17 cellular contexts compared by ENCODE assay signal in genomic region chr6:111864138-111865048, GRCh38. TPM values are rescaled to one million over a fixed set of nuclear protein-coding genes. Genes with fewer than 3 reads are reported as not detected.
DNase-seq lines count a peak whose midpoint lies in the region; ATAC-seq lines count a peak whose summit lies in the region.
"Had no signal": no experiment of that assay in that cellular context is flagged by ENCODE, and none has a peak within 500 bp of the region (broad histone marks: within the 10 kb centered on the region; RNA-seq: fewer than 3 reads in every experiment).

No MANE protein-coding gene starts in this region.

- peak overlapping the region; percentile 98 for H3K4me3 Mint-ChIP-seq in activated T-cell treated with anti-CD3 and anti-CD28 coated beads, Interleukin-2, amount 50 U/mL, for 24 hours
- peak overlapping the region; percentile 99 for H3K4me3 Mint-ChIP-seq in central memory CD8-positive, alpha-beta T cell
- H3K4me3 Mint-ChIP-seq: HFFc6; IgD-negative memory B cell; T-helper 1 cell treated with Interleukin-12 subunit alpha and Interleukin-12 subunit beta and Interleukin-4 antibody, amounts not matched to agents 30 μg/mL and 1 μg/mL, for 36 hours had no signal

- peaks cover 91% of the 10 kb centered on the region for H3K36me3 Mint-ChIP-seq in activated T-cell treated with anti-CD3 and anti-CD28 coated beads, Interleukin-2, amount 50 U/mL, for 24 hours (ENCODE audit: low read depth)
- peaks cover 22% of the 10 kb centered on the region for H3K36me3 Mint-ChIP-seq in central memory CD8-positive, alpha-beta T cell (ENCODE audit: insufficient read depth)
- H3K36me3 Mint-ChIP-seq: IgD-negative memory B cell had no signal

- DNase-seq in activated T-cell treated with anti-CD3 and anti-CD28 coated beads, Interleukin-2, amount 50 U/mL, for 24 hours, result no peak
- DNase-seq in activated T-cell treated with anti-CD3 and anti-CD28 coated beads for 4 hours, result no peak
- peak; percentile 38 for DNase-seq in NCI-H146 treated with DMSO at 0.1 percent for 48 hours (lab: John Stamatoyannopoulos, UW; ENCODE audit: unreplicated experiment)
- no peak for DNase-seq in central memory CD8-positive, alpha-beta T cell (ENCODE audit: low spot score in 2 of 2)
- peak; percentile 19 for DNase-seq in stimulated activated naive CD8-positive, alpha-beta T cell treated with anti-CD3 and anti-CD28 coated beads, Interleukin-15, Interleukin-2, amounts not matched to agents 100 U/mL and 50 U/mL, for 24 hours
- DNase-seq in H4 (ENCODE audit: low spot score), result no peak
- no peak for DNase-seq in MV-4-11 (lab: John Stamatoyannopoulos, UW)
- DNase-seq: activated CD4-positive, alpha-beta T cell treated with anti-CD3 and anti-CD28 coated beads, Interleukin-2, amount 50 U/mL, for 1 hour; activated naive CD4-positive, alpha-beta T cell; foreskin fibroblast; HFFc6; left ventricle myocardium superior; NCI-H1092; stomach had no signal

- no peaks in the 10 kb centered on the region for H3K9me3 Mint-ChIP-seq in activated T-cell treated with anti-CD3 and anti-CD28 coated beads, Interleukin-2, amount 50 U/mL, for 24 hours
- no peaks in the 10 kb centered on the region for H3K9me3 Mint-ChIP-seq in central memory CD8-positive, alpha-beta T cell
- H3K9me3 Mint-ChIP-seq: HFFc6; IgD-negative memory B cell; T-helper 1 cell treated with Interleukin-12 subunit alpha and Interleukin-12 subunit beta and Interleukin-4 antibody, amounts not matched to agents 30 μg/mL and 1 μg/mL, for 36 hours had no signal

- no peak for ATAC-seq in central memory CD8-positive, alpha-beta T cell (replicated peaks; ENCODE audit: extremely low read depth, poor library complexity, severe bottlenecking)
- peak; percentile 42 for ATAC-seq in stimulated activated naive CD8-positive, alpha-beta T cell treated with anti-CD3 and anti-CD28 coated beads, Interleukin-15, Interleukin-2, amounts not matched to agents 100 U/mL and 50 U/mL, for 24 hours
- no peak for ATAC-seq in GM18868 (IDR thresholded peaks at IDR 0.05; ENCODE audit: unreplicated experiment)
- ATAC-seq: left ventricle myocardium superior had no signal

- H3K27me3 Mint-ChIP-seq in activated T-cell treated with anti-CD3 and anti-CD28 coated beads, Interleukin-2, amount 50 U/mL, for 24 hours, result no peaks in the 10 kb centered on the region
- H3K27me3 Mint-ChIP-seq in central memory CD8-positive, alpha-beta T cell, result no peaks in the 10 kb centered on the region

- H3K4me1 Mint-ChIP-seq in activated T-cell treated with anti-CD3 and anti-CD28 coated beads, Interleukin-2, amount 50 U/mL, for 24 hours (ENCODE audit: low read depth), result peaks cover 100% of the 10 kb centered on the region
- H3K4me1 Mint-ChIP-seq in central memory CD8-positive, alpha-beta T cell, result peaks cover 99% of the 10 kb centered on the region

- peak overlapping the region; percentile 98 for H3K27ac Mint-ChIP-seq in activated T-cell treated with anti-CD3 and anti-CD28 coated beads, Interleukin-2, amount 50 U/mL, for 24 hours
- peak overlapping the region; percentile 63 for H3K27ac Mint-ChIP-seq in central memory CD8-positive, alpha-beta T cell (ENCODE audit: low read depth)
- H3K27ac Mint-ChIP-seq: HFFc6; IgD-negative memory B cell; T-helper 1 cell treated with Interleukin-12 subunit alpha and Interleukin-12 subunit beta and Interleukin-4 antibody, amounts not matched to agents 30 μg/mL and 1 μg/mL, for 36 hours had no signal

RNA-seq across cellular contexts. Expression of gene FYN, which starts 8.9 kb away (rescaled TPM):
- total RNA-seq in H4 (2014; rRNA removed; shearing (Covaris generic)), result 19.9 and 22.8 TPM in 2 replicates

Comparison
In these comparisons a context has a peak if more than half of its experiments do, and no peak if none do; other contexts are left out.
1. DNase-seq: peak in NCI-H146 treated with DMSO at 0.1 percent for 48 hours (single experiment) and stimulated activated naive CD8-positive, alpha-beta T cell treated with anti-CD3 and anti-CD28 coated beads, Interleukin-15, Interleukin-2, amounts not matched to agents 100 U/mL and 50 U/mL, for 24 hours (single experiment); none in activated T-cell treated with anti-CD3 and anti-CD28 coated beads, Interleukin-2, amount 50 U/mL, for 24 hours (single experiment), activated T-cell treated with anti-CD3 and anti-CD28 coated beads for 4 hours (single experiment), central memory CD8-positive, alpha-beta T cell (0 of 2), H4 (single experiment) and MV-4-11 (single experiment).